ENCODE assay signal across 8 cellular contexts in the genomic region with DNA sequence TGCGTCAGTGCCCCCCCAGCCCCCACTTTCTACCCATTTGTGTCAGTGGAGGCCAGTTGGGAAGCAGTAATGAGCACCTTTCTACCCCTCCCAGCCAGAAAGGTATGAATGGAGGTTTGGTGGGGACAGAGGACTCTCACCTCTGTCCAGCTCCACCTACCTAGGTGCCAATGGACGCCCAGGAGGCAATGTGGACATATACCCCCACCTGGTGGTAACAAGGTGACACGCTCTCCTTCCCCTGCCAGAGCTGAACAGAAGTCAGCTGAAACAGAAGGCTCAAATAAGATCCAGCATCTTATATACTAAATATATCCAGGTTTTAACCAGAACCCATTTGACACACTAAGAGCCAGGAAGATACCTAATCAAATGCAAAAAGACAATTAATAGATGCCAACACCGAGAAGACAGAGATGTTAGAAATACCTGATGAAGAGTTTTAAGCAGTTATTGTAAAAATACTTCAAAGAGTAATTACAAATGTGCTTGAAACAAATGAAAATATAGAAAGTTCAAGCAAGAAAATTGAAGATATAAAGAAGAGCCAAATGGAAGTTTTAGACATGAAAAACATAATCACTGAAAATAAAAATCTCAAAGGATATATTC. TPM values are rescaled to one million over a fixed set of nuclear protein-coding genes. Genes with fewer than 3 reads are reported as not detected.
DNase-seq lines count a peak whose midpoint lies in the region; ATAC-seq and TF ChIP-seq lines count a peak whose summit lies in the region.

No MANE protein-coding gene starts in this region.

- CTCF ChIA-PET in BJ (lab: Yijun Ruan, JAX) = interaction anchor here (0.6 to 2.3 kb wide), 13 partner anchors 8 to 331 kb away, joined by 3 to 16 read pairs (median 4); no protein-coding TSS in a partner anchor
- CTCF ChIA-PET in PC-3 (lab: Charles Lee) = no interaction called here

- H3K9ac ChIP-seq in PC-3 (ENCODE audit: low read length) = no peak overlapping the region

- BruUV-seq in PC-3 (replicated peaks; lab: Mats Ljungman, UMichigan) = no TSS peak

- H3K4me2 ChIP-seq in PC-3 (ENCODE audit: low read length) (no peak overlapping the region), hepatocyte (no peak overlapping the region)

- no peak overlapping the region for H3K4me3 ChIP-seq in BJ (ENCODE audit: low read depth, low read length)
- H3K4me3 ChIP-seq in PC-3 (ENCODE audit: low read length) = no peak overlapping the region
- H3K4me3 ChIP-seq in hepatocyte = no peak overlapping the region

- H3K9me3 ChIP-seq in PC-3 (ENCODE audit: low read length) = no peaks in the 10 kb centered on the region
- no peaks in the 10 kb centered on the region for H3K9me3 ChIP-seq in hepatocyte (ENCODE audit: low read depth)

- H3K27ac ChIP-seq in PC-3 (ENCODE audit: low read length) (no peak overlapping the region), hepatocyte (no peak overlapping the region)

- TF ChIP-seq CTCF in BJ (IDR thresholded peaks at IDR 0.05; ENCODE audit: insufficient read depth, low read depth, low read length) (peak; percentile 48), PC-3 (conservative IDR thresholded peaks at IDR 0.05; ENCODE audit: low read depth, low read length) (peak; percentile 64), hepatocyte (IDR thresholded peaks at IDR 0.05; ENCODE audit: poor library complexity) (peak; percentile 52)

- H2AFZ ChIP-seq in PC-3 (ENCODE audit: low read length) (no peak overlapping the region), hepatocyte (no peak overlapping the region)

- no peaks in the 10 kb centered on the region for H3K36me3 ChIP-seq in BJ (ENCODE audit: control insufficient read depth, insufficient read depth, low read length)
- H3K36me3 ChIP-seq in PC-3 (ENCODE audit: low read depth, low read length) = no peaks in the 10 kb centered on the region
- H3K36me3 ChIP-seq in hepatocyte (replicated peaks; ENCODE audit: insufficient read depth, low read depth) = no peaks in the 10 kb centered on the region

- H4K20me1 ChIP-seq in PC-3 (ENCODE audit: low read length) (no peaks in the 10 kb centered on the region), hepatocyte (ENCODE audit: insufficient read depth, poor library complexity, severe bottlenecking) (no peaks in the 10 kb centered on the region)

- WGBS in hepatocyte (ENCODE audit: low lambda C conversion rate, missing lambda C conversion rate) = 29% methylated on average over 4 of the region's 4 CpGs

- H3K79me2 ChIP-seq in PC-3 (ENCODE audit: low read length) (no peaks in the 10 kb centered on the region), hepatocyte (no peaks in the 10 kb centered on the region)

- H3F3A ChIP-seq in PC-3 (ENCODE audit: low read length, unreplicated experiment) = no peaks in the 10 kb centered on the region

- no peaks in the 10 kb centered on the region for H3K4me1 ChIP-seq in PC-3 (ENCODE audit: insufficient read depth, low read length)
- H3K4me1 ChIP-seq in hepatocyte (ENCODE audit: insufficient read depth) = no peaks in the 10 kb centered on the region

- no peaks in the 10 kb centered on the region for H3K9me2 ChIP-seq in PC-3 (replicated peaks; ENCODE audit: low read length)
- no peaks in the 10 kb centered on the region for H3K9me2 ChIP-seq in hepatocyte (replicated peaks; ENCODE audit: insufficient read depth)

- POLR2A ChIA-PET in BJ (lab: Charles Lee) = no interaction called here
- POLR2A ChIA-PET in PC-3 (lab: Charles Lee; ENCODE audit: unreplicated experiment) = no interaction called here

- intact Hi-C loops in PC-3 (cut with micrococcal nuclease) = no loop called here

- DNase-seq in BJ (ENCODE audit: low read depth) (no peak), PC-3 (peak; percentile 51), hepatocyte (ENCODE audit: low spot score) (peak; percentile 67), GM19238 (ENCODE audit: insufficient read length, low spot score) (no peak), GOT3 (lab: John Stamatoyannopoulos, UW) (no peak)
- no peak for DNase-seq in central memory CD4-positive, alpha-beta T cell

- peak; percentile 59 for ATAC-seq in GM19324 (IDR thresholded peaks at IDR 0.05; ENCODE audit: low FRiP score, unreplicated experiment)
- ATAC-seq in PC-3 = peak; percentile 49
- no peak for ATAC-seq in GM19351 (IDR thresholded peaks at IDR 0.05; ENCODE audit: unreplicated experiment)

- H3K27me3 ChIP-seq in BJ (ENCODE audit: control insufficient read depth, insufficient read depth, low read length) (no peaks in the 10 kb centered on the region), PC-3 (ENCODE audit: low read length) (no peaks in the 10 kb centered on the region), hepatocyte (peaks cover 18% of the 10 kb centered on the region)

RNA-seq across cellular contexts. Expression of a gene that starts 18.4 kb away (rescaled TPM):
- polyA plus RNA-seq in BJ (2011; rRNA removed) (not detected in 2 replicates), hepatocyte (0.59 TPM in 1 of 2 replicates, not detected in the other)
- polyA minus RNA-seq in BJ (2011; rRNA and poly(A)+ RNA removed) = not detected in 2 replicates
- total RNA-seq in PC-3 (2014; rRNA removed) (0.46 TPM in 1 of 2 replicates, not detected in the other), hepatocyte (0.80 and 1.2 TPM in 2 replicates)

Comparison
In these comparisons a context has a peak if more than half of its experiments do, and no peak if none do; other contexts are left out.
1. DNase-seq: peak in PC-3 (single experiment) and hepatocyte (single experiment); none in BJ (single experiment), central memory CD4-positive, alpha-beta T cell (single experiment), GM19238 (single experiment) and GOT3 (single experiment).
2. Peak in every context shown above with its lines, with median percentiles within 50 percentile points of each other: CTCF ChIP-seq.